ENCODE assay signal across 14 cellular contexts in genomic region chr1:235748747-235749146, GRCh38.
DNase-seq lines count a peak whose midpoint lies in the region; ATAC-seq and TF ChIP-seq lines count a peak whose summit lies in the region.
"Had no signal": no experiment of that assay in that cellular context is flagged by ENCODE, and none has a peak within 500 bp of the region (broad histone marks: within the 10 kb centered on the region; RNA-seq: fewer than 3 reads in every experiment).

No MANE protein-coding gene starts in this region.

- H3K4me1 Mint-ChIP-seq in activated CD8-positive, alpha-beta T cell treated with anti-CD3 and anti-CD28 coated beads for 36 hours (ENCODE audit: low read depth), result no peaks in the 10 kb centered on the region
- H3K4me1 Mint-ChIP-seq in activated CD8-positive, alpha-beta T cell treated with anti-CD3 and anti-CD28 coated beads, Interleukin-2, amount 10 ng/mL, durations not matched to agents 7 days and 5 days (ENCODE audit: low read depth), result no peaks in the 10 kb centered on the region
- peaks cover 17% of the 10 kb centered on the region for H3K4me1 Mint-ChIP-seq in central memory CD8-positive, alpha-beta T cell
- H3K4me1 Mint-ChIP-seq in stimulated activated memory B cell treated with anti-CD40 and anti-IgM and Interleukin-4, amounts not matched to agents 10 μg/mL and 1 μg/mL and 100 μg/mL, for 72 hours, result no peaks in the 10 kb centered on the region

- H3K27ac ChIP-seq in dorsolateral prefrontal cortex, result no peak overlapping the region
- H3K27ac ChIP-seq: 22Rv1, HL-60 had no signal

- CTCF ChIA-PET in activated CD8-positive, alpha-beta T cell treated with anti-CD3 and anti-CD28 coated beads for 36 hours (lab: Charles Lee), result interaction anchor here (1.0 to 1.8 kb wide), 3 partner anchors 8 to 35 kb away, joined by 3 to 7 read pairs (median 4); no protein-coding TSS in a partner anchor
- CTCF ChIA-PET in activated CD8-positive, alpha-beta T cell treated with anti-CD3 and anti-CD28 coated beads, Interleukin-2, amount 10 ng/mL, durations not matched to agents 7 days and 5 days (lab: Charles Lee), result no interaction called here

- no peak for ATAC-seq in activated CD8-positive, alpha-beta T cell treated with anti-CD3 and anti-CD28 coated beads for 36 hours
- no peak for ATAC-seq in activated CD8-positive, alpha-beta T cell treated with anti-CD3 and anti-CD28 coated beads, Interleukin-2, amount 10 ng/mL, durations not matched to agents 7 days and 5 days
- ATAC-seq in GM18868 (IDR thresholded peaks at IDR 0.05; ENCODE audit: unreplicated experiment), result peak; percentile 51
- no peak for ATAC-seq in central memory CD8-positive, alpha-beta T cell (replicated peaks; ENCODE audit: extremely low read depth, poor library complexity, severe bottlenecking)
- no peak for ATAC-seq in stimulated activated memory B cell treated with anti-CD40 and anti-IgM and Interleukin-4, amounts not matched to agents 10 μg/mL and 1 μg/mL and 100 μg/mL, for 72 hours

- no peak for TF ChIP-seq CTCF in activated CD8-positive, alpha-beta T cell treated with anti-CD3 and anti-CD28 coated beads for 36 hours (IDR thresholded peaks at IDR 0.05)
- no peak for TF ChIP-seq CTCF in dorsolateral prefrontal cortex (IDR thresholded peaks at IDR 0.05 in 54 of 56, conservative IDR thresholded peaks at IDR 0.05 in 2 of 56; ENCODE audit: low read depth in 1 of 56, partially characterized antibody in 56 of 56)

- H3K4me3 ChIP-seq in dorsolateral prefrontal cortex, result no peak overlapping the region

- H3K9me3 Mint-ChIP-seq in activated CD8-positive, alpha-beta T cell treated with anti-CD3 and anti-CD28 coated beads for 36 hours, result no peaks in the 10 kb centered on the region
- no peaks in the 10 kb centered on the region for H3K9me3 Mint-ChIP-seq in activated CD8-positive, alpha-beta T cell treated with anti-CD3 and anti-CD28 coated beads, Interleukin-2, amount 10 ng/mL, durations not matched to agents 7 days and 5 days (ENCODE audit: insufficient read depth)
- H3K9me3 Mint-ChIP-seq in central memory CD8-positive, alpha-beta T cell, result no peaks in the 10 kb centered on the region
- H3K9me3 Mint-ChIP-seq in stimulated activated memory B cell treated with anti-CD40 and anti-IgM and Interleukin-4, amounts not matched to agents 10 μg/mL and 1 μg/mL and 100 μg/mL, for 72 hours, result no peaks in the 10 kb centered on the region
- H3K9me3 Mint-ChIP-seq: CD14-positive monocyte, HFFc6 had no signal

- intact Hi-C loops in activated CD8-positive, alpha-beta T cell treated with anti-CD3 and anti-CD28 coated beads for 36 hours (cut with micrococcal nuclease), result no loop called here
- intact Hi-C loops in dorsolateral prefrontal cortex (cut with DNase I), result no loop called here

- peak overlapping the region; percentile 12 for H3K27ac Mint-ChIP-seq in activated CD8-positive, alpha-beta T cell treated with anti-CD3 and anti-CD28 coated beads for 36 hours
- no peak overlapping the region for H3K27ac Mint-ChIP-seq in activated CD8-positive, alpha-beta T cell treated with anti-CD3 and anti-CD28 coated beads, Interleukin-2, amount 10 ng/mL, durations not matched to agents 7 days and 5 days
- H3K27ac Mint-ChIP-seq in central memory CD8-positive, alpha-beta T cell (ENCODE audit: low read depth), result peak overlapping the region; percentile 32
- peak overlapping the region; percentile 8 for H3K27ac Mint-ChIP-seq in stimulated activated memory B cell treated with anti-CD40 and anti-IgM and Interleukin-4, amounts not matched to agents 10 μg/mL and 1 μg/mL and 100 μg/mL, for 72 hours
- H3K27ac Mint-ChIP-seq: HFFc6 had no signal

- H3K27me3 Mint-ChIP-seq in activated CD8-positive, alpha-beta T cell treated with anti-CD3 and anti-CD28 coated beads for 36 hours, result no peaks in the 10 kb centered on the region
- H3K27me3 Mint-ChIP-seq in activated CD8-positive, alpha-beta T cell treated with anti-CD3 and anti-CD28 coated beads, Interleukin-2, amount 10 ng/mL, durations not matched to agents 7 days and 5 days (ENCODE audit: low read depth), result no peaks in the 10 kb centered on the region
- no peaks in the 10 kb centered on the region for H3K27me3 Mint-ChIP-seq in central memory CD8-positive, alpha-beta T cell
- H3K27me3 Mint-ChIP-seq in stimulated activated memory B cell treated with anti-CD40 and anti-IgM and Interleukin-4, amounts not matched to agents 10 μg/mL and 1 μg/mL and 100 μg/mL, for 72 hours, result no peaks in the 10 kb centered on the region

- no peaks in the 10 kb centered on the region for H3K27me3 ChIP-seq in dorsolateral prefrontal cortex

- H3K4me3 Mint-ChIP-seq in activated CD8-positive, alpha-beta T cell treated with anti-CD3 and anti-CD28 coated beads for 36 hours, result no peak overlapping the region
- H3K4me3 Mint-ChIP-seq in activated CD8-positive, alpha-beta T cell treated with anti-CD3 and anti-CD28 coated beads, Interleukin-2, amount 10 ng/mL, durations not matched to agents 7 days and 5 days, result no peak overlapping the region
- H3K4me3 Mint-ChIP-seq in central memory CD8-positive, alpha-beta T cell, result no peak overlapping the region
- H3K4me3 Mint-ChIP-seq in stimulated activated memory B cell treated with anti-CD40 and anti-IgM and Interleukin-4, amounts not matched to agents 10 μg/mL and 1 μg/mL and 100 μg/mL, for 72 hours, result no peak overlapping the region
- H3K4me3 Mint-ChIP-seq: CD14-positive monocyte, HFFc6 had no signal

- peaks cover 23% of the 10 kb centered on the region for H3K36me3 Mint-ChIP-seq in activated CD8-positive, alpha-beta T cell treated with anti-CD3 and anti-CD28 coated beads for 36 hours (ENCODE audit: low read depth)
- H3K36me3 Mint-ChIP-seq in activated CD8-positive, alpha-beta T cell treated with anti-CD3 and anti-CD28 coated beads, Interleukin-2, amount 10 ng/mL, durations not matched to agents 7 days and 5 days (ENCODE audit: low read depth), result peaks cover 29% of the 10 kb centered on the region
- peaks cover 33% of the 10 kb centered on the region for H3K36me3 Mint-ChIP-seq in central memory CD8-positive, alpha-beta T cell (ENCODE audit: insufficient read depth)
- peaks cover 52% of the 10 kb centered on the region for H3K36me3 Mint-ChIP-seq in stimulated activated memory B cell treated with anti-CD40 and anti-IgM and Interleukin-4, amounts not matched to agents 10 μg/mL and 1 μg/mL and 100 μg/mL, for 72 hours

- DNase-seq in activated CD8-positive, alpha-beta T cell treated with anti-CD3 and anti-CD28 coated beads for 36 hours, result no peak
- no peak for DNase-seq in activated CD8-positive, alpha-beta T cell treated with anti-CD3 and anti-CD28 coated beads, Interleukin-2, amount 10 ng/mL, durations not matched to agents 7 days and 5 days
- DNase-seq in central memory CD8-positive, alpha-beta T cell (ENCODE audit: low spot score in 2 of 2), result no peak
- DNase-seq in stimulated activated naive CD4-positive, alpha-beta T cell (lab: John Stamatoyannopoulos, UW), result no peak
- DNase-seq in dorsolateral prefrontal cortex (no peak), activated gamma-delta T cell treated with Interleukin-2 at 50 U/mL for 16 hours (no peak)
- DNase-seq: DMS 273 treated with DMSO at 0.1 percent for 48 hours, HCEC 1CT, HFFc6 had no signal

- POLR2A ChIA-PET in activated CD8-positive, alpha-beta T cell treated with anti-CD3 and anti-CD28 coated beads for 36 hours (lab: Charles Lee), result no interaction called here
- POLR2A ChIA-PET in activated CD8-positive, alpha-beta T cell treated with anti-CD3 and anti-CD28 coated beads, Interleukin-2, amount 10 ng/mL, durations not matched to agents 7 days and 5 days (lab: Charles Lee), result no interaction called here
